In genomic region chr14:24187538-24187915, GRCh38 we compare ENCODE assay signal across 1 cellular context.
TF ChIP-seq lines count a peak whose summit lies in the region.

No MANE protein-coding gene starts in this region.

TF ChIP-seq in endothelial cell of umbilical vein, 7 proteins besides CTCF, POLR2A, EP300 and RAD21:
- TF ChIP-seq POLR2AphosphoS5 (IDR thresholded peaks at IDR 0.05; ENCODE audit: insufficient read depth, low read depth, low read length) (no peak), EZH2 (IDR thresholded peaks at IDR 0.05; ENCODE audit: borderline replicate concordance, low read depth, low read length, severe bottlenecking) (no peak), GATA2 (IDR thresholded peaks at IDR 0.05; ENCODE audit: insufficient read depth, insufficient read length, low read depth, low read length) (no peak), JUN (IDR thresholded peaks at IDR 0.05; ENCODE audit: borderline replicate concordance, insufficient read depth, insufficient read length, low read depth) (no peak), FOS (IDR thresholded peaks at IDR 0.05; ENCODE audit: borderline replicate concordance, insufficient read depth, low read length) (no peak), MYC (IDR thresholded peaks at IDR 0.05; ENCODE audit: low read depth, low read length) (no peak)
- TF ChIP-seq, protein P1, sequence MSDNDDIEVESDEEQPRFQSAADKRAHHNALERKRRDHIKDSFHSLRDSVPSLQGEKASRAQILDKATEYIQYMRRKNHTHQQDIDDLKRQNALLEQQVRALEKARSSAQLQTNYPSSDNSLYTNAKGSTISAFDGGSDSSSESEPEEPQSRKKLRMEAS (IDR thresholded peaks at IDR 0.05; ENCODE audit: insufficient read depth, insufficient read length), result no peak
